11 cellular contexts compared by ENCODE assay signal in genomic region chr2:84931384-84931821, GRCh38. TPM values are rescaled to one million over a fixed set of nuclear protein-coding genes. Genes with fewer than 3 reads are reported as not detected.
DNase-seq lines count a peak whose midpoint lies in the region; ATAC-seq lines count a peak whose summit lies in the region.
"Had no signal": no experiment of that assay in that cellular context is flagged by ENCODE, and none has a peak within 500 bp of the region (broad histone marks: within the 10 kb centered on the region; RNA-seq: fewer than 3 reads in every experiment).

No MANE protein-coding gene starts in this region.

- no peak overlapping the region for H3K4me3 ChIP-seq in neuronal stem cell (ENCODE audit: low read length in 2 of 2)

- CTCF ChIA-PET in activated CD4-positive, alpha-beta T cell treated with anti-CD3 and anti-CD28 coated beads for 36 hours (lab: Charles Lee): interaction anchor here (1.0 to 2.2 kb wide), 2 partner anchors 8 to 15 kb away, joined by 3 to 6 read pairs; no protein-coding TSS in a partner anchor

- no peak overlapping the region for H2AFZ ChIP-seq in neuronal stem cell (ENCODE audit: low read length)

- no peak overlapping the region for H3K4ac ChIP-seq in neuronal stem cell (ENCODE audit: low read length)

- no peak overlapping the region for H3K9ac ChIP-seq in neuronal stem cell (ENCODE audit: low read depth, low read length, poor library complexity)

- no peak overlapping the region for H3K4me2 ChIP-seq in neuronal stem cell (ENCODE audit: insufficient read depth, low read length, poor library complexity, severe bottlenecking)

- no peak for ATAC-seq in activated CD4-positive, alpha-beta T cell treated with anti-CD3 and anti-CD28 coated beads for 36 hours
- ATAC-seq in GM21737 (IDR thresholded peaks at IDR 0.05; ENCODE audit: unreplicated experiment): peak; percentile 48
- ATAC-seq in HG03354 (IDR thresholded peaks at IDR 0.05; ENCODE audit: poor library complexity, severe bottlenecking, unreplicated experiment): peak; percentile 65

- H3K79me1 ChIP-seq in neuronal stem cell (ENCODE audit: low read depth, low read length): no peaks in the 10 kb centered on the region

- intact Hi-C loops in activated CD4-positive, alpha-beta T cell treated with anti-CD3 and anti-CD28 coated beads for 36 hours (cut with DNase I, micrococcal nuclease): no loop called here

- H2BK15ac ChIP-seq in neuronal stem cell (ENCODE audit: low read length): no peak overlapping the region

- H3K4me3 Mint-ChIP-seq in activated CD4-positive, alpha-beta T cell treated with anti-CD3 and anti-CD28 coated beads for 36 hours: no peak overlapping the region
- no peak overlapping the region for H3K4me3 Mint-ChIP-seq in activated T-cell treated with anti-CD3 and anti-CD28 coated beads, Interleukin-2, amount 50 U/mL, for 24 hours

- peaks cover 0 to 4% of the 10 kb centered on the region in 2 donors for H3K4me1 ChIP-seq in neuronal stem cell (ENCODE audit: control insufficient read depth in 2 of 2, insufficient read depth in 1 of 2, low read depth in 1 of 2, low read length in 2 of 2)

- H3K9me3 ChIP-seq in neuronal stem cell (replicated peaks in 1 of 2; ENCODE audit: control insufficient read depth in 2 of 2, insufficient read depth in 1 of 2, low read depth in 1 of 2, low read length in 2 of 2): no peaks in the 10 kb centered on the region

- H4K8ac ChIP-seq in neuronal stem cell (ENCODE audit: low read depth, low read length): no peak overlapping the region

- H3K27me3 Mint-ChIP-seq in activated CD4-positive, alpha-beta T cell treated with anti-CD3 and anti-CD28 coated beads for 36 hours: no peaks in the 10 kb centered on the region
- no peaks in the 10 kb centered on the region for H3K27me3 Mint-ChIP-seq in activated T-cell treated with anti-CD3 and anti-CD28 coated beads, Interleukin-2, amount 50 U/mL, for 24 hours

- peak overlapping the region; percentile 3 for H3K27ac ChIP-seq in neuronal stem cell (replicated peaks; ENCODE audit: low read length)

- WGBS in neuronal stem cell (ENCODE audit: extremely low coverage in 2 of 2, insufficient read length in 2 of 2, insufficient replicate concordance in 1 of 2), 2 donors: no CpG with 5 or more reads among the region's 1 CpG

- H2BK5ac ChIP-seq in neuronal stem cell (ENCODE audit: low read length): no peak overlapping the region

- H3K23ac ChIP-seq in neuronal stem cell (ENCODE audit: low read depth, low read length, poor library complexity): no peak overlapping the region

- no peak for DNase-seq in activated CD4-positive, alpha-beta T cell treated with anti-CD3 and anti-CD28 coated beads for 36 hours
- no peak for DNase-seq in activated CD4-positive, alpha-beta T cell treated with anti-CD3 and anti-CD28 coated beads for 1 hour
- DNase-seq in neuronal stem cell (ENCODE audit: low spot score): no peak
- DNase-seq in NK-92 treated with Interleukin-12 subunit alpha and Interleukin-12 subunit beta, amount 100 ng/mL, for 24 hours (lab: John Stamatoyannopoulos, UW): no peak
- no peak for DNase-seq in activated T-cell treated with anti-CD3 and anti-CD28 coated beads, Interleukin-2, amount 50 U/mL, for 24 hours
- no peak for DNase-seq in stimulated activated CD4-positive, alpha-beta T cell treated with anti-CD3 and anti-CD28 coated beads, Interleukin-4, amount 100 ng/mL, for 4 hours
- DNase-seq: 8988T, mesendoderm, NCI-H82 had no signal

- H3K14ac ChIP-seq in neuronal stem cell (ENCODE audit: low read length): no peak overlapping the region

- H3K27me3 ChIP-seq in neuronal stem cell (ENCODE audit: control insufficient read depth in 3 of 3, insufficient read depth in 3 of 3, low read depth in 1 of 3, low read length in 3 of 3): no peaks in the 10 kb centered on the region

- H2BK12ac ChIP-seq in neuronal stem cell (ENCODE audit: low read length): no peak overlapping the region

- H4K91ac ChIP-seq in neuronal stem cell (ENCODE audit: low read depth, low read length, poor library complexity): no peak overlapping the region

- no peaks in the 10 kb centered on the region for H3K9me3 Mint-ChIP-seq in activated CD4-positive, alpha-beta T cell treated with anti-CD3 and anti-CD28 coated beads for 36 hours (ENCODE audit: low read depth)
- H3K9me3 Mint-ChIP-seq in activated T-cell treated with anti-CD3 and anti-CD28 coated beads, Interleukin-2, amount 50 U/mL, for 24 hours: no peaks in the 10 kb centered on the region

- peak overlapping the region; percentile 32 for H3K27ac Mint-ChIP-seq in activated CD4-positive, alpha-beta T cell treated with anti-CD3 and anti-CD28 coated beads for 36 hours
- no peak overlapping the region for H3K27ac Mint-ChIP-seq in activated T-cell treated with anti-CD3 and anti-CD28 coated beads, Interleukin-2, amount 50 U/mL, for 24 hours

- no peak overlapping the region for H2AK5ac ChIP-seq in neuronal stem cell (ENCODE audit: low read depth, low read length)

- POLR2A ChIA-PET in activated CD4-positive, alpha-beta T cell treated with anti-CD3 and anti-CD28 coated beads for 36 hours (lab: Charles Lee): no interaction called here

- H3K36me3 Mint-ChIP-seq in activated CD4-positive, alpha-beta T cell treated with anti-CD3 and anti-CD28 coated beads for 36 hours (ENCODE audit: low read depth): peaks cover 2% of the 10 kb centered on the region
- no peaks in the 10 kb centered on the region for H3K36me3 Mint-ChIP-seq in activated T-cell treated with anti-CD3 and anti-CD28 coated beads, Interleukin-2, amount 50 U/mL, for 24 hours (ENCODE audit: low read depth)

- H3K36me3 ChIP-seq in neuronal stem cell (replicated peaks in 1 of 2; ENCODE audit: control insufficient read depth in 2 of 2, insufficient read depth in 2 of 2, low read length in 2 of 2): no peaks in the 10 kb centered on the region

- no peak overlapping the region for H2BK120ac ChIP-seq in neuronal stem cell (ENCODE audit: low read depth, low read length)

- H3K18ac ChIP-seq in neuronal stem cell (ENCODE audit: low read length): no peak overlapping the region

- peaks cover 28% of the 10 kb centered on the region for H3K4me1 Mint-ChIP-seq in activated CD4-positive, alpha-beta T cell treated with anti-CD3 and anti-CD28 coated beads for 36 hours
- peaks cover 30% of the 10 kb centered on the region for H3K4me1 Mint-ChIP-seq in activated T-cell treated with anti-CD3 and anti-CD28 coated beads, Interleukin-2, amount 50 U/mL, for 24 hours (ENCODE audit: low read depth)

RNA-seq across cellular contexts. Expression of gene TMSB10, which starts 25.9 kb away (rescaled TPM):
- total RNA-seq in activated CD4-positive, alpha-beta T cell treated with anti-CD3 and anti-CD28 coated beads for 36 hours: 1,000 to 10,000 TPM; 2,345 to 2,742 TPM
- 1,798 TPM for polyA plus RNA-seq in neuronal stem cell (2013, experiment 1 of 2)
- polyA plus RNA-seq in neuronal stem cell (2013, experiment 2 of 2): 1,767 TPM

RNA-seq across cellular contexts. Expression of gene KCMF1, which starts 39.6 kb away (rescaled TPM):
- total RNA-seq in activated CD4-positive, alpha-beta T cell treated with anti-CD3 and anti-CD28 coated beads for 36 hours: 10 to 100 TPM; 78.1 to 98.5 TPM
- 41.2 TPM for polyA plus RNA-seq in neuronal stem cell (2013, experiment 1 of 2)
- polyA plus RNA-seq in neuronal stem cell (2013, experiment 2 of 2): 37.1 TPM

RNA-seq across cellular contexts. Expression of gene TRABD2A, which starts 50.5 kb away (rescaled TPM):
- 10 to 100 TPM; 37.2 to 42.2 TPM for total RNA-seq in activated CD4-positive, alpha-beta T cell treated with anti-CD3 and anti-CD28 coated beads for 36 hours
- 11.7 TPM for polyA plus RNA-seq in neuronal stem cell (2013, experiment 1 of 2)
- 11.8 TPM for polyA plus RNA-seq in neuronal stem cell (2013, experiment 2 of 2)
